In genomic region chr2:144645055-144645778, GRCh38 we compare ENCODE assay signal across 14 cellular contexts.
DNase-seq lines count a peak whose midpoint lies in the region; ATAC-seq and TF ChIP-seq lines count a peak whose summit lies in the region.
"Had no signal": no experiment of that assay in that cellular context is flagged by ENCODE, and none has a peak within 500 bp of the region (broad histone marks: within the 10 kb centered on the region; RNA-seq: fewer than 3 reads in every experiment).

No MANE protein-coding gene starts in this region.

- no peak overlapping the region for H3K4ac ChIP-seq in trophoblast cell (ENCODE audit: low read depth, low read length)

- H3K4me1 Mint-ChIP-seq in natural killer cell treated with Interleukin-12 subunit alpha and Interleukin-12 subunit beta and Interleukin-15 and Interleukin-18, amount 100 ng/mL, for 72 hours (ENCODE audit: low read depth in 2 of 2), result peaks cover 5 to 11% of the 10 kb centered on the region in 2 donors
- peaks cover 5% of the 10 kb centered on the region in 2 donors for H3K4me1 Mint-ChIP-seq in natural killer cell
- H3K4me1 Mint-ChIP-seq: activated naive CD8-positive, alpha-beta T cell treated with anti-CD3 and anti-CD28 coated beads, Interleukin-2, amount 10 ng/mL, durations not matched to agents 7 days and 5 days had no signal

- H3K4me2 ChIP-seq in OCI-LY7 (ENCODE audit: low read length) (no peak overlapping the region), trophoblast cell (ENCODE audit: low read length) (no peak overlapping the region)

- no peaks in the 10 kb centered on the region for H3K9me2 ChIP-seq in OCI-LY7 (ENCODE audit: insufficient read depth, low read length)

- H4K12ac ChIP-seq in trophoblast cell (ENCODE audit: low read depth, low read length), result no peak overlapping the region

- CTCF ChIA-PET in OCI-LY7 (lab: Charles Lee; ENCODE audit: unreplicated experiment), result no interaction called here

- no peak for TF ChIP-seq CTCF in natural killer cell (IDR thresholded peaks at IDR 0.05)
- TF ChIP-seq CTCF in OCI-LY7 (conservative IDR thresholded peaks at IDR 0.05; ENCODE audit: low read length), result no peak
- TF ChIP-seq CTCF in ascending aorta (IDR thresholded peaks at IDR 0.05), result no peak

- H2BK12ac ChIP-seq in trophoblast cell (ENCODE audit: low read length), result no peak overlapping the region

- BruUV-seq in OCI-LY7 (replicated peaks; lab: Mats Ljungman, UMichigan), result no TSS peak

- peak overlapping the region in 1 of 2 donors; percentile 9 for H3K27ac Mint-ChIP-seq in natural killer cell treated with Interleukin-12 subunit alpha and Interleukin-12 subunit beta and Interleukin-15 and Interleukin-18, amount 100 ng/mL, for 72 hours
- no peak overlapping the region for H3K27ac Mint-ChIP-seq in natural killer cell
- H3K27ac Mint-ChIP-seq: activated naive CD8-positive, alpha-beta T cell treated with anti-CD3 and anti-CD28 coated beads, Interleukin-2, amount 10 ng/mL, durations not matched to agents 7 days and 5 days had no signal

- H2AK5ac ChIP-seq in trophoblast cell (ENCODE audit: low read length), result no peak overlapping the region

- H3K23ac ChIP-seq in trophoblast cell (ENCODE audit: low read length), result no peak overlapping the region

- POLR2A ChIA-PET in OCI-LY7 (lab: Charles Lee), result interaction anchor here (0.7 kb wide), 2 partner anchors 31 to 101 kb away, joined by 3 read pairs; no protein-coding TSS in a partner anchor

- H2BK120ac ChIP-seq in trophoblast cell (ENCODE audit: insufficient read depth, low read length, poor library complexity), result no peak overlapping the region

- peak; percentile 60 for DNase-seq in natural killer cell treated with Interleukin-12 subunit alpha and Interleukin-12 subunit beta and Interleukin-15 and Interleukin-18, amount 100 ng/mL, for 72 hours (ENCODE audit: low spot score)
- DNase-seq in natural killer cell, result no peak
- DNase-seq in OCI-LY7 (ENCODE audit: low spot score), result no peak
- peak; percentile 29 for DNase-seq in epidermal melanocyte (ENCODE audit: insufficient read length, low spot score)
- DNase-seq in ascending aorta (ENCODE audit: low spot score in 2 of 2), result no peak
- no peak for DNase-seq in NCI-H2081 (lab: John Stamatoyannopoulos, UW)
- DNase-seq in trophoblast cell, result no peak
- DNase-seq: activated naive CD8-positive, alpha-beta T cell treated with anti-CD3 and anti-CD28 coated beads, Interleukin-2, amount 10 ng/mL, durations not matched to agents 7 days and 5 days; DMS79 treated with DMSO at 0.1 percent for 48 hours; foreskin keratinocyte; NCI-H1105 treated with DMSO at 0.1 percent for 48 hours; NCI-H510A; SHP77 treated with DMSO at 0.1 percent for 48 hours had no signal

- intact Hi-C loops in natural killer cell (cut with micrococcal nuclease) (no loop called here), OCI-LY7 (cut with micrococcal nuclease; ENCODE audit: unreplicated experiment) (no loop called here), ascending aorta (cut with DNase I) (no loop called here)

- no peak overlapping the region for H2BK5ac ChIP-seq in trophoblast cell (ENCODE audit: low read depth, low read length, poor library complexity)

- peak; percentile 91 to 95 for ATAC-seq in natural killer cell treated with Interleukin-12 subunit alpha and Interleukin-12 subunit beta and Interleukin-15 and Interleukin-18, amount 100 ng/mL, for 72 hours
- no peak for ATAC-seq in natural killer cell
- no peak for ATAC-seq in HG02588 (IDR thresholded peaks at IDR 0.05; ENCODE audit: unreplicated experiment)
- ATAC-seq: foreskin keratinocyte had no signal

- H3K9me3 Mint-ChIP-seq in natural killer cell treated with Interleukin-12 subunit alpha and Interleukin-12 subunit beta and Interleukin-15 and Interleukin-18, amount 100 ng/mL, for 72 hours, result no peaks in the 10 kb centered on the region
- peaks cover 0 to 5% of the 10 kb centered on the region in 2 donors for H3K9me3 Mint-ChIP-seq in natural killer cell
- H3K9me3 Mint-ChIP-seq: activated naive CD8-positive, alpha-beta T cell treated with anti-CD3 and anti-CD28 coated beads, Interleukin-2, amount 10 ng/mL, durations not matched to agents 7 days and 5 days had no signal

- H4K8ac ChIP-seq in trophoblast cell (ENCODE audit: low read depth, low read length), result no peak overlapping the region

- H3K36me3 Mint-ChIP-seq in natural killer cell treated with Interleukin-12 subunit alpha and Interleukin-12 subunit beta and Interleukin-15 and Interleukin-18, amount 100 ng/mL, for 72 hours, result no peaks in the 10 kb centered on the region
- no peaks in the 10 kb centered on the region for H3K36me3 Mint-ChIP-seq in natural killer cell
- H3K36me3 Mint-ChIP-seq: activated naive CD8-positive, alpha-beta T cell treated with anti-CD3 and anti-CD28 coated beads, Interleukin-2, amount 10 ng/mL, durations not matched to agents 7 days and 5 days had no signal

- H3K36me3 ChIP-seq in OCI-LY7 (ENCODE audit: insufficient read depth, low read length), result no peaks in the 10 kb centered on the region
- H3K36me3 ChIP-seq in ascending aorta, result no peaks in the 10 kb centered on the region
- no peaks in the 10 kb centered on the region for H3K36me3 ChIP-seq in trophoblast cell (ENCODE audit: control insufficient read depth in 1 of 2, insufficient read depth in 2 of 2, low read length in 2 of 2)

- no CpG with 5 or more reads among the region's 3 CpGs for WGBS in trophoblast cell (ENCODE audit: extremely low coverage, insufficient coverage, insufficient read length)

- H3K9me3 ChIP-seq in OCI-LY7 (ENCODE audit: low read length), result no peaks in the 10 kb centered on the region
- no peaks in the 10 kb centered on the region for H3K9me3 ChIP-seq in ascending aorta
- H3K9me3 ChIP-seq in trophoblast cell (ENCODE audit: insufficient read depth, low read depth, low read length), result no peaks in the 10 kb centered on the region

- peaks cover 0 to 4% of the 10 kb centered on the region in 2 donors for H3K27me3 Mint-ChIP-seq in natural killer cell treated with Interleukin-12 subunit alpha and Interleukin-12 subunit beta and Interleukin-15 and Interleukin-18, amount 100 ng/mL, for 72 hours
- peaks cover 0 to 13% of the 10 kb centered on the region in 2 donors for H3K27me3 Mint-ChIP-seq in natural killer cell (ENCODE audit: low read depth in 2 of 2)

- H3K79me1 ChIP-seq in trophoblast cell (ENCODE audit: low read length), result no peaks in the 10 kb centered on the region

- no peak overlapping the region for H3K14ac ChIP-seq in trophoblast cell (ENCODE audit: low read length)

- H2AFZ ChIP-seq in OCI-LY7 (ENCODE audit: low read length) (peak overlapping the region; percentile 13; the same call in 1 of the 2 replicates), trophoblast cell (ENCODE audit: insufficient read depth, low read length, poor library complexity) (no peak overlapping the region)

- no peak overlapping the region for H3K4me3 Mint-ChIP-seq in natural killer cell treated with Interleukin-12 subunit alpha and Interleukin-12 subunit beta and Interleukin-15 and Interleukin-18, amount 100 ng/mL, for 72 hours
- H3K4me3 Mint-ChIP-seq in natural killer cell, result no peak overlapping the region
- H3K4me3 Mint-ChIP-seq: activated naive CD8-positive, alpha-beta T cell treated with anti-CD3 and anti-CD28 coated beads, Interleukin-2, amount 10 ng/mL, durations not matched to agents 7 days and 5 days had no signal

- H3K4me1 ChIP-seq in OCI-LY7 (ENCODE audit: insufficient read depth, low read length, poor library complexity, severe bottlenecking), result peaks cover 13% of the 10 kb centered on the region
- H3K4me1 ChIP-seq in ascending aorta, result no peaks in the 10 kb centered on the region
- no peaks in the 10 kb centered on the region for H3K4me1 ChIP-seq in trophoblast cell (ENCODE audit: control insufficient read depth in 1 of 2, insufficient read depth in 2 of 2, low read length in 2 of 2)
- H3K4me1 ChIP-seq: foreskin keratinocyte had no signal

- no peak overlapping the region for H4K91ac ChIP-seq in trophoblast cell (ENCODE audit: low read depth, low read length)

- no peak overlapping the region for H3K4me3 ChIP-seq in OCI-LY7 (ENCODE audit: low read depth, low read length, poor library complexity, severe bottlenecking)
- H3K4me3 ChIP-seq in ascending aorta, result no peak overlapping the region
- H3K4me3 ChIP-seq in trophoblast cell (ENCODE audit: low read depth, low read length), result no peak overlapping the region

- H3K18ac ChIP-seq in trophoblast cell (ENCODE audit: low read length), result no peak overlapping the region

- H3K27me3 ChIP-seq in ascending aorta (no peaks in the 10 kb centered on the region), trophoblast cell (ENCODE audit: insufficient read depth, low read length) (no peaks in the 10 kb centered on the region)
- H3K27me3 ChIP-seq: foreskin keratinocyte had no signal

- H3K9ac ChIP-seq in trophoblast cell (ENCODE audit: low read length), result no peak overlapping the region

- H4K20me1 ChIP-seq in OCI-LY7 (ENCODE audit: insufficient read depth, low read length), result no peaks in the 10 kb centered on the region

- H3K27ac ChIP-seq in OCI-LY7 (ENCODE audit: low read depth, low read length, poor library complexity, severe bottlenecking) (no peak overlapping the region), ascending aorta (no peak overlapping the region), trophoblast cell (ENCODE audit: low read depth, low read length) (no peak overlapping the region)
- H3K27ac ChIP-seq: foreskin keratinocyte had no signal

- H3K79me2 ChIP-seq in OCI-LY7 (ENCODE audit: insufficient read depth, low read depth, low read length) (no peaks in the 10 kb centered on the region), trophoblast cell (ENCODE audit: control insufficient read depth, insufficient read depth, low read length, poor library complexity) (no peaks in the 10 kb centered on the region)

Comparison
In these comparisons a context has a peak if more than half of its experiments do, and no peak if none do; other contexts are left out.
1. ATAC-seq: peak in natural killer cell treated with Interleukin-12 subunit alpha and Interleukin-12 subunit beta and Interleukin-15 and Interleukin-18, amount 100 ng/mL, for 72 hours (2 of 2); none in natural killer cell (0 of 3) and HG02588 (single experiment).
2. DNase-seq: peak in natural killer cell treated with Interleukin-12 subunit alpha and Interleukin-12 subunit beta and Interleukin-15 and Interleukin-18, amount 100 ng/mL, for 72 hours (single experiment) and epidermal melanocyte (single experiment); none in natural killer cell (single experiment), OCI-LY7 (single experiment), ascending aorta (0 of 2), NCI-H2081 (0 of 2) and trophoblast cell (0 of 2).